ENCODE assay signal across 8 cellular contexts in the genomic region with DNA sequence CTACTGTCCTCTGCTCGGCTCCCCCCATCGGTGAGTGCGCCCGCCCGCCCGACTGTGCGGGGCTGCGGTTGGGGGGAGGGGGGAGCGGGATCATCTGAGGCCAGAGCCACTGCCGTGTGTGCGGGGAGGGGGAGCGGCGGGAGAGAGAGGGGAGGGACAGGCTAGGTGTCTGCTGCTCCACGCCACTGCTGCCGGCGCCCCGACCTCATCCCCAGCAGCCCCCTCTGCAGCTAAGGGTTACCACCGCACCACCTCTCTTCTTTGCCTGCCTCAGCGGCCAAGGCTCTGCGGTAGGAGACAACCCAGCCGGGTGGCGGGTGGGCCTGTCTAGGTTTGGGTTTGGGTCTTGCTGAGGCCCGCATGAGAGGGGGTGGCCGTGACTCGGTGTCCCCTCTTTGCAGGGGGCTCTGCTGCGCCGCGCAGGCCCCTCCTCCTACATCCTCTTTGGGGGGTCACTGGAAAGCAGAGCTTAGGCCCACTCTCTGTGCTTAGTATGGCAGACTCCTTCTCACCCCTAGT. TPM values are rescaled to one million over a fixed set of nuclear protein-coding genes. Genes with fewer than 3 reads are reported as not detected.
DNase-seq lines count a peak whose midpoint lies in the region; ATAC-seq and TF ChIP-seq lines count a peak whose summit lies in the region.

No MANE protein-coding gene starts in this region.

- WGBS in lung, 2 donors: 2% methylated on average over 20 to 28 of the region's 28 CpGs
- 2% methylated on average over 28 of the region's 28 CpGs for WGBS in thymus

- H3K4me3 ChIP-seq in lung (peak overlapping the region; percentile 87), thymus (ENCODE audit: low read length) (peak overlapping the region; percentile 76)

- H3K27ac Mint-ChIP-seq in T-helper 17 cell: peak overlapping the region; percentile 93
- H3K27ac Mint-ChIP-seq in dendritic cell treated with granulocyte-macrophage colony-stimulating factor and Interleukin-4, amounts not matched to agents 40 ng/mL and 50 ng/mL, for 4 days: peak overlapping the region; percentile 90

- H3K27ac ChIP-seq in lung (ENCODE audit: low read depth in 1 of 2, low read length in 1 of 2): peak overlapping the region; percentile 73 to 99
- peak overlapping the region; percentile 91 for H3K27ac ChIP-seq in thymus (ENCODE audit: low read depth)

- H3K36me3 ChIP-seq in lung (ENCODE audit: control insufficient read depth in 2 of 2, insufficient read depth in 2 of 2, low read length in 2 of 2) (no peaks in the 10 kb centered on the region), thymus (ENCODE audit: control insufficient read depth, insufficient read depth) (no peaks in the 10 kb centered on the region)

- DNase-seq in activated T-cell treated with anti-CD3 and anti-CD28 coated beads for 24 hours (ENCODE audit: low read depth) (peak; percentile 2), activated T-cell treated with anti-CD3 and anti-CD28 coated beads for 4 hours (no peak), T-helper 17 cell (peak; percentile 13 to 17 (median 13)), lung (ENCODE audit: low spot score) (no peak), NCI-H446 treated with DMSO at 0.1 percent for 48 hours (lab: John Stamatoyannopoulos, UW) (no peak)

- H3K9me3 Mint-ChIP-seq in dendritic cell treated with granulocyte-macrophage colony-stimulating factor and Interleukin-4, amounts not matched to agents 40 ng/mL and 50 ng/mL, for 4 days: no peaks in the 10 kb centered on the region

- H3K4me1 ChIP-seq in lung (ENCODE audit: control insufficient read depth in 2 of 2, insufficient read depth in 2 of 2, low read length in 2 of 2): peaks cover 17% of the 10 kb centered on the region in 2 donors
- H3K4me1 ChIP-seq in thymus (ENCODE audit: control insufficient read depth, insufficient read depth, low read length): peaks cover 24% of the 10 kb centered on the region

- intact Hi-C loops in dendritic cell treated with granulocyte-macrophage colony-stimulating factor and Interleukin-4, amounts not matched to agents 40 ng/mL and 50 ng/mL, for 4 days (cut with micrococcal nuclease): no loop called here

- TF ChIP-seq CTCF in lung (IDR thresholded peaks at IDR 0.05; ENCODE audit: control extremely low read depth, extremely low read depth): no peak

- H3K9me3 ChIP-seq in T-helper 17 cell (ENCODE audit: control insufficient read depth, low read length, poor library complexity, severe bottlenecking): no peaks in the 10 kb centered on the region
- no peaks in the 10 kb centered on the region for H3K9me3 ChIP-seq in lung (ENCODE audit: control insufficient read depth in 2 of 2, insufficient read depth in 1 of 2, low read length in 1 of 2)
- H3K9me3 ChIP-seq in thymus (ENCODE audit: control insufficient read depth): no peaks in the 10 kb centered on the region

- H3K4me3 Mint-ChIP-seq in T-helper 17 cell: peak overlapping the region; percentile 96
- H3K4me3 Mint-ChIP-seq in dendritic cell treated with granulocyte-macrophage colony-stimulating factor and Interleukin-4, amounts not matched to agents 40 ng/mL and 50 ng/mL, for 4 days: peak overlapping the region; percentile 88

- ATAC-seq in T-helper 17 cell (peak; percentile 3), lung (ENCODE audit: insufficient read depth, low FRiP score) (no peak), HG02840 (IDR thresholded peaks at IDR 0.05; ENCODE audit: low FRiP score, unreplicated experiment) (no peak)

- H3K27me3 Mint-ChIP-seq in T-helper 17 cell: no peaks in the 10 kb centered on the region
- peaks cover 47% of the 10 kb centered on the region for H3K27me3 Mint-ChIP-seq in dendritic cell treated with granulocyte-macrophage colony-stimulating factor and Interleukin-4, amounts not matched to agents 40 ng/mL and 50 ng/mL, for 4 days

- H3K4me1 Mint-ChIP-seq in T-helper 17 cell: peaks cover 50% of the 10 kb centered on the region
- peaks cover 65% of the 10 kb centered on the region for H3K4me1 Mint-ChIP-seq in dendritic cell treated with granulocyte-macrophage colony-stimulating factor and Interleukin-4, amounts not matched to agents 40 ng/mL and 50 ng/mL, for 4 days (ENCODE audit: low read depth)

- no peaks in the 10 kb centered on the region for H3K36me3 Mint-ChIP-seq in T-helper 17 cell (ENCODE audit: low read depth)
- peaks cover 23% of the 10 kb centered on the region for H3K36me3 Mint-ChIP-seq in dendritic cell treated with granulocyte-macrophage colony-stimulating factor and Interleukin-4, amounts not matched to agents 40 ng/mL and 50 ng/mL, for 4 days (ENCODE audit: low read depth)

- H3K27me3 ChIP-seq in lung (ENCODE audit: control insufficient read depth, insufficient read depth) (no peaks in the 10 kb centered on the region), thymus (ENCODE audit: control insufficient read depth, insufficient read depth) (peaks cover 35% of the 10 kb centered on the region)

RNA-seq across cellular contexts. Expression of a gene that starts 0.7 kb away (rescaled TPM):
- total RNA-seq in T-helper 17 cell (10 to 100 TPM in 1 of 2 donors, 1 to 10 TPM in 1; 9.0 to 10.3 TPM), lung (10 to 100 TPM; 18.6 to 22.1 TPM)
- polyA plus RNA-seq in lung (1 to 10 TPM; 3.5 to 4.5 TPM), thymus (5.9 TPM)

RNA-seq across cellular contexts. Expression of a gene that starts 12.5 kb away (rescaled TPM):
- 1 to 10 TPM; 3.2 to 3.7 TPM for total RNA-seq in T-helper 17 cell
- total RNA-seq in lung: 10 to 100 TPM in 1 of 2 donors, 1 to 10 TPM in 1; 9.6 to 11.1 TPM
- polyA plus RNA-seq in lung: 1 to 10 TPM; 2.8 to 5.4 TPM
- polyA plus RNA-seq in thymus: 9.2 TPM

Comparison
In these comparisons a context has a peak if more than half of its experiments do, and no peak if none do; other contexts are left out.
1. DNase-seq: peak in activated T-cell treated with anti-CD3 and anti-CD28 coated beads for 24 hours (single experiment) and T-helper 17 cell (3 of 3); none in activated T-cell treated with anti-CD3 and anti-CD28 coated beads for 4 hours (single experiment), lung (single experiment) and NCI-H446 treated with DMSO at 0.1 percent for 48 hours (single experiment).